Comparison of ENCODE assay signal across 8 cellular contexts in the genomic region with DNA sequence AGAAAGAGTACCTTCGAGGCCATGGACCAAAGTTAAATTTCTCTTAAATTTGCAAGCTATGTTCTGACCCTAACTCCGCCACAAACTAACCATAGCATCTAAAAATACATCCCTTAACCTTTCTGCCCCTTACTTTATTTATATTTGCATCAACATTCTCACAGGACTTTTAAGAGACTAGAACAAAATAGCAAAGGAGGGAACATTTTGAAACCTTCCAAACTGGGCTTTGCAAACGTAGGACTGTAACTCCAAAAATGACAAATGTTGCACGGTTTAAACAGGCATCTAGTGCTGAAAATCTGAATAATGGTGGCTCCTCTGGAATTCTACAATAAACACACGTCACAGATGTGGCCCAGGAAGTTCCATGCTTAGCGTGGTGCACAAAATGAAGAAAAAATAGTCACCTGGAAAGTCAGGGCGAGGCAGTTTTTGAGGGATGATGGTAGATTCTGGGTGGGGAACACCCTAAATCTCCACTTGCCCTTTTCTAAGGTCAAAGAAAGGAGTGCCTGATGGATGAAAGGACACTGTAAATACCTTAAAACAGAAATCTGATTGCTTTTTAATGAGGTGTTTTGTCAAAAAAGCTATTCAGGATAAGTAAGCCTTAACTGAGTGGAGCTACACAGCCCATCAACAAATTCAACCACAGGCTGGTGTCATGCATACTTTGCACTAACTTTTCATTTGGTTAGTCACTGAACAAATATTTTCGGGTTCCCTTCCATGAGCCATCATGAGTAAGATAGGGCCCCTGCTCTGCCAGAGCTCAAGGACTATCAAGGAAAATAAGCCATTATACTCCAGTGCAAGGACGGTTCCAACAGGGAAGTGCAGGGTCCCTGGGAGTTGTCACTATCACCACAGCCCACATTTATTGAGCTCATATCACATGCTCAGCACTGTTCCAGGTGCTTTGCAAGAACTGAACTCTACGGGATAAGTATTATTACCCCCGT. TPM values are rescaled to one million over a fixed set of nuclear protein-coding genes. Genes with fewer than 3 reads are reported as not detected.
DNase-seq lines count a peak whose midpoint lies in the region; FAIRE-seq and TF ChIP-seq lines count a peak whose summit lies in the region.

No MANE protein-coding gene starts in this region.

- no peak for TF ChIP-seq POLR2A in lower leg skin (IDR thresholded peaks at IDR 0.05)

- H3K9me3 ChIP-seq in HEK293 (ENCODE audit: control insufficient read depth, insufficient read depth, low read depth, low read length) (no peaks in the 10 kb centered on the region), small intestine (ENCODE audit: control insufficient read depth, low read depth) (no peaks in the 10 kb centered on the region)

- FAIRE-seq in small intestine (lab: Jason Lieb, UNC), result no peak

- H3K27ac ChIP-seq in HEK293 (ENCODE audit: extremely low read depth, low read depth, low read length), result no peak overlapping the region
- H3K27ac ChIP-seq in small intestine (ENCODE audit: low read depth in 1 of 2, low read length in 1 of 2), result peak overlapping the region in 1 of 2 donors; percentile 72

- H3K4me3 ChIP-seq in HEK293 (ENCODE audit: low read depth, low read length), result no peak overlapping the region
- peak overlapping the region; percentile 24 for H3K4me3 ChIP-seq in WI38 (ENCODE audit: low read depth, low read length)
- no peak overlapping the region for H3K4me3 ChIP-seq in foreskin fibroblast (ENCODE audit: low read depth in 1 of 2, low read length in 2 of 2)
- no peak overlapping the region for H3K4me3 ChIP-seq in small intestine (ENCODE audit: low read depth in 1 of 2, low read length in 2 of 2)
- H3K4me3 ChIP-seq in lower leg skin (ENCODE audit: low read depth, poor library complexity, severe bottlenecking), result no peak overlapping the region

- H3K36me3 ChIP-seq in HEK293 (ENCODE audit: control insufficient read depth in 2 of 2, insufficient read depth in 1 of 2, low read length in 2 of 2) (no peaks in the 10 kb centered on the region), small intestine (ENCODE audit: control insufficient read depth in 2 of 2, insufficient read depth in 2 of 2, low read length in 2 of 2) (no peaks in the 10 kb centered on the region)

- POLR2A ChIA-PET in HEK293 (lab: Yijun Ruan, JAX), result no interaction called here

- TF ChIP-seq CTCF in HEK293 (tag by site-specific recombination; IDR thresholded peaks at IDR 0.05), result no peak
- TF ChIP-seq CTCF in WI38 (IDR thresholded peaks at IDR 0.05; ENCODE audit: low read depth, low read length), result no peak
- TF ChIP-seq CTCF in foreskin fibroblast (IDR thresholded peaks at IDR 0.05; ENCODE audit: low read depth, low read length), result no peak
- TF ChIP-seq CTCF in lower leg skin (IDR thresholded peaks at IDR 0.05), result no peak

- WGBS in small intestine, 3 donors, result 43 to 58% (median 48%) methylated on average over 11 of the region's 11 CpGs
- WGBS in lower leg skin, 2 donors, result 73 to 76% methylated on average over 11 of the region's 11 CpGs

- H3K4me1 ChIP-seq in HEK293 (ENCODE audit: control insufficient read depth, insufficient read depth, low read length) (peaks cover 20% of the 10 kb centered on the region), small intestine (ENCODE audit: control insufficient read depth in 2 of 2, insufficient read depth in 1 of 2, low read depth in 1 of 2, low read length in 1 of 2) (peaks cover 14 to 41% of the 10 kb centered on the region in 2 donors)

- intact Hi-C loops in lower leg skin (cut with DNase I; ENCODE audit: low total_unique reads), result no loop called here

- CTCF ChIA-PET in HEK293 (lab: Yijun Ruan, JAX), result interaction anchor here (0.6 kb wide), 1 partner anchor 32 kb away, joined by 3 read pairs; no protein-coding TSS in a partner anchor

- DNase-seq in foreskin fibroblast (peak; percentile 85 to 93), small intestine (peak; percentile 79), lower leg skin (ENCODE audit: low spot score in 2 of 2) (no peak), NCI-H774 (lab: John Stamatoyannopoulos, UW) (no peak), NCI-H2196 (lab: John Stamatoyannopoulos, UW; ENCODE audit: unreplicated experiment) (no peak), T-helper 9 cell (no peak)

- H3K27me3 ChIP-seq in small intestine (ENCODE audit: control insufficient read depth in 2 of 2, insufficient read depth in 2 of 2, low read length in 2 of 2), result no peaks in the 10 kb centered on the region

TF ChIP-seq in HEK293, 187 proteins besides CTCF, POLR2A, EP300 and RAD21:
- TF ChIP-seq, protein P1, sequence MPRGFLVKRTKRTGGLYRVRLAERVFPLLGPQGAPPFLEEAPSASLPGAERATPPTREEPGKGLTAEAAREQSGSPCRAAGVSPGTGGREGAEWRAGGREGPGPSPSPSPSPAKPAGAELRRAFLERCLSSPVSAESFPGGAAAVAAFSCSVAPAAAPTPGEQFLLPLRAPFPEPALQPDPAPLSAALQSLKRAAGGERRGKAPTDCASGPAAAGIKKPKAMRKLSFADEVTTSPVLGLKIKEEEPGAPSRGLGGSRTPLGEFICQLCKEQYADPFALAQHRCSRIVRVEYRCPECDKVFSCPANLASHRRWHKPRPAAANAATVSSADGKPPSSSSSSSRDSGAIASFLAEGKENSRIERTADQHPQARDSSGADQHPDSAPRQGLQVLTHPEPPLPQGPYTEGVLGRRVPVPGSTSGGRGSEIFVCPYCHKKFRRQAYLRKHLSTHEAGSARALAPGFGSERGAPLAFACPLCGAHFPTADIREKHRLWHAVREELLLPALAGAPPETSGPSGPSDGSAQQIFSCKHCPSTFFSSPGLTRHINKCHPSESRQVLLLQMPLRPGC (tag by site-specific recombination; IDR thresholded peaks at IDR 0.05), result no peak
- TF ChIP-seq ZNF600 (tag by site-specific recombination; IDR thresholded peaks at IDR 0.05) (peak; percentile 72), ZXDB (tag by site-specific recombination; IDR thresholded peaks at IDR 0.05) (0 out of 2 replicates have a peak, but pooled peaks have one; percentile 22), PRDM10 (tag by site-specific recombination; IDR thresholded peaks at IDR 0.05) (peak; percentile 91), KLF7 (tag by site-specific recombination; IDR thresholded peaks at IDR 0.05; ENCODE audit: borderline replicate concordance) (no peak)

RNA-seq across cellular contexts. Expression of gene ARHGAP17, which starts 21.2 kb away (rescaled TPM):
- 10 to 100 TPM; 37.9 to 76.7 (median 55.1) TPM for polyA plus RNA-seq in small intestine
- total RNA-seq in lower leg skin, result 10 to 100 TPM; 28.0 to 49.2 (median 31.2) TPM

Comparison
In these comparisons a context has a peak if more than half of its experiments do, and no peak if none do; other contexts are left out.
1. DNase-seq: peak in foreskin fibroblast (2 of 2) and small intestine (single experiment); none in lower leg skin (0 of 2), NCI-H774 (single experiment), NCI-H2196 (single experiment) and T-helper 9 cell (single experiment).